ENCODE assay signal across 33 cellular contexts in the genomic region with DNA sequence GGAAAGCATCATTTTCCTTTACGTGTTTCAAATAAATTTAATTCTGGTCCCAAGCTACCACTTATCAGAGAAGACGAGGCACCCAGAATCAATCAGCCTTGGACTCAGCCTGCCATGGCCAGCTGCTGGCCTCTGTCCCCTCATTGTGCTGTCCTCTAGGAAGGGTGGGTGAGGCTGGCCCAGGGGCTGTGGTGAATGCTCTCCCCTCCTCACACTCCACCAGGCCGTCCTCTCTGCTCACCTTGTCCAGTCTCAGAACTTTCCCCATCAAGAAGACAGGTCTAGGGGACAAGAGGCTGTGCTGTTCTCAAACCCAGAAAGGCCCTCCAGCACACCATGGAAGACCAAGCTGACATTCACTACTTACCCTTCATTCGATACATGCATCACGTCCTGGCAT. TPM values are rescaled to one million over a fixed set of nuclear protein-coding genes. Genes with fewer than 3 reads are reported as not detected.
"Had no signal": no experiment of that assay in that cellular context is flagged by ENCODE, and none has a peak within 500 bp of the region (broad histone marks: within the 10 kb centered on the region; RNA-seq: fewer than 3 reads in every experiment).

No MANE protein-coding gene starts in this region.

- H3K9me3 Mint-ChIP-seq: activated B cell treated with CpG ODN at 0.5 μM for 24 hours; activated CD4-positive, alpha-beta memory T cell treated with anti-CD3 and anti-CD28 coated beads for 36 hours; activated CD4-positive, alpha-beta T cell treated with anti-CD3 and anti-CD28 coated beads, Interleukin-2, amount 10 ng/mL, durations not matched to agents 24 days and 14 days; activated T-helper 1 cell treated with anti-CD3 and anti-CD28 coated beads, Interleukin-12 subunit alpha, Interleukin-12 subunit beta, Interleukin-2, Interleukin-4 antibody, amounts not matched to agents 30 ng/mL and 10 ng/mL and 1 ng/mL, durations not matched to agents 14 hours and 24 hours and 36 hours; activated T-helper 2 cell treated with anti-CD3 and anti-CD28 coated beads, Interferon-gamma antibody, Interleukin-2, Interleukin-4, amounts not matched to agents 10 μg/mL and 5 μg/mL and 100 μg/mL, durations not matched to agents 14 hours and 24 hours and 36 hours; central memory CD8-positive, alpha-beta T cell; dendritic cell treated with granulocyte-macrophage colony-stimulating factor and Interleukin-4, amounts not matched to agents 40 ng/mL and 50 ng/mL, for 4 days; T-helper 2 cell treated with Interferon-gamma antibody and Interleukin-4, amounts not matched to agents 5 μg/mL and 100 μg/mL, for 36 hours had no signal

- H3K27me3 ChIP-seq: brain microvascular endothelial cell, dorsolateral prefrontal cortex, gastroesophageal sphincter had no signal

- H3K27me3 Mint-ChIP-seq: activated B cell treated with CpG ODN at 0.5 μM for 24 hours; activated CD8-positive, alpha-beta memory T cell treated with anti-CD3 and anti-CD28 coated beads, Interleukin-2, amount 10 ng/mL, durations not matched to agents 7 days and 5 days; activated naive CD8-positive, alpha-beta T cell had no signal

- ATAC-seq: activated CD4-positive, alpha-beta T cell treated with anti-CD3 and anti-CD28 coated beads for 36 hours; activated CD8-positive, alpha-beta memory T cell treated with anti-CD3 and anti-CD28 coated beads, Interleukin-2, amount 10 ng/mL, durations not matched to agents 7 days and 5 days; activated CD8-positive, alpha-beta T cell treated with anti-CD3 and anti-CD28 coated beads, Interleukin-2, amount 10 ng/mL, durations not matched to agents 7 days and 5 days; gastroesophageal sphincter; T-helper 17 cell had no signal

- H3K36me3 Mint-ChIP-seq: activated CD4-positive, alpha-beta memory T cell treated with anti-CD3 and anti-CD28 coated beads for 36 hours; activated CD8-positive, alpha-beta memory T cell treated with anti-CD3 and anti-CD28 coated beads, Interleukin-2, amount 10 ng/mL, durations not matched to agents 7 days and 5 days; activated naive CD8-positive, alpha-beta T cell had no signal

- H3K9me3 ChIP-seq: esophagus squamous epithelium, gastroesophageal sphincter had no signal

- H3K27ac ChIP-seq: brain microvascular endothelial cell, coronary artery, dorsolateral prefrontal cortex, esophagus squamous epithelium, gastroesophageal sphincter, WERI-Rb-1 had no signal

- H3K27ac Mint-ChIP-seq: activated B cell treated with CpG ODN at 0.5 μM for 24 hours; activated CD4-positive, alpha-beta memory T cell treated with anti-CD3 and anti-CD28 coated beads for 36 hours; activated CD4-positive, alpha-beta T cell treated with anti-CD3 and anti-CD28 coated beads for 36 hours; activated CD4-positive, alpha-beta T cell treated with anti-CD3 and anti-CD28 coated beads, Interleukin-2, amount 10 ng/mL, durations not matched to agents 24 days and 14 days; activated CD8-positive, alpha-beta memory T cell treated with anti-CD3 and anti-CD28 coated beads, Interleukin-2, amount 10 ng/mL, durations not matched to agents 7 days and 5 days; activated CD8-positive, alpha-beta T cell treated with anti-CD3 and anti-CD28 coated beads, Interleukin-2, amount 10 ng/mL, durations not matched to agents 7 days and 5 days; activated naive CD8-positive, alpha-beta T cell; activated T-helper 1 cell treated with anti-CD3 and anti-CD28 coated beads, Interleukin-12 subunit alpha, Interleukin-12 subunit beta, Interleukin-2, Interleukin-4 antibody, amounts not matched to agents 30 ng/mL and 10 ng/mL and 1 ng/mL, durations not matched to agents 14 hours and 24 hours and 36 hours; activated T-helper 2 cell treated with anti-CD3 and anti-CD28 coated beads, Interferon-gamma antibody, Interleukin-2, Interleukin-4, amounts not matched to agents 10 μg/mL and 5 μg/mL and 100 μg/mL, durations not matched to agents 14 hours and 24 hours and 36 hours; dendritic cell treated with granulocyte-macrophage colony-stimulating factor and Interleukin-4, amounts not matched to agents 40 ng/mL and 50 ng/mL, for 4 days; T-helper 17 cell; T-helper 2 cell treated with Interferon-gamma antibody and Interleukin-4, amounts not matched to agents 5 μg/mL and 100 μg/mL, for 36 hours had no signal

- H3K4me1 Mint-ChIP-seq: activated B cell treated with CpG ODN at 0.5 μM for 24 hours; activated CD4-positive, alpha-beta T cell treated with anti-CD3 and anti-CD28 coated beads for 36 hours; activated CD4-positive, alpha-beta T cell treated with anti-CD3 and anti-CD28 coated beads, Interleukin-2, amount 10 ng/mL, durations not matched to agents 24 days and 14 days; activated CD8-positive, alpha-beta memory T cell treated with anti-CD3 and anti-CD28 coated beads, Interleukin-2, amount 10 ng/mL, durations not matched to agents 7 days and 5 days; T-helper 17 cell had no signal

- H3K4me3 ChIP-seq: coronary artery, dorsolateral prefrontal cortex, esophagus squamous epithelium, gastroesophageal sphincter had no signal

- H3K36me3 ChIP-seq: brain microvascular endothelial cell, esophagus squamous epithelium, gastroesophageal sphincter, WERI-Rb-1 had no signal

- DNase-seq: activated B cell treated with CpG ODN at 0.5 μM for 24 hours; activated CD4-positive, alpha-beta memory T cell treated with anti-CD3 and anti-CD28 coated beads for 36 hours; activated CD4-positive, alpha-beta T cell treated with anti-CD3 and anti-CD28 coated beads for 36 hours; activated CD4-positive, alpha-beta T cell treated with anti-CD3 and anti-CD28 coated beads, Interleukin-2, amount 10 ng/mL, durations not matched to agents 24 days and 14 days; activated CD4-positive, CD25-positive, alpha-beta regulatory T cell treated with anti-CD3 and anti-CD28 coated beads, Interleukin-2, amount 50 U/mL, for 72 hours; activated CD8-positive, alpha-beta memory T cell treated with anti-CD3 and anti-CD28 coated beads, Interleukin-2, amount 10 ng/mL, durations not matched to agents 7 days and 5 days; activated CD8-positive, alpha-beta memory T cell treated with anti-CD3 and anti-CD28 coated beads, Interleukin-2, amount 50 U/mL, for 4 hours; activated CD8-positive, alpha-beta T cell treated with anti-CD3 and anti-CD28 coated beads, Interleukin-2, amount 10 ng/mL, durations not matched to agents 7 days and 5 days; activated gamma-delta T cell treated with Interleukin-2 at 50 U/mL for 16 hours; activated naive CD4-positive, alpha-beta T cell treated with anti-CD3 and anti-CD28 coated beads, Interleukin-2, amount 50 U/mL, for 16 hours; activated naive CD4-positive, alpha-beta T cell treated with Interleukin-2 at 50 U/mL for 16 hours; activated T-cell treated with anti-CD3 and anti-CD28 coated beads, Interleukin-2, amount 50 U/mL, for 1 hour; activated T-cell treated with anti-CD3 and anti-CD28 coated beads, Interleukin-2, amount 50 U/mL, for 48 hours; amniotic stem cell; anterior cingulate cortex; brain microvascular endothelial cell; effector memory CD4-positive, alpha-beta T cell; esophagus squamous epithelium; foreskin melanocyte; T-helper 1 cell; T-helper 17 cell; T1000; WERI-Rb-1 had no signal

- H3K4me3 Mint-ChIP-seq: activated B cell treated with CpG ODN at 0.5 μM for 24 hours; activated CD4-positive, alpha-beta memory T cell treated with anti-CD3 and anti-CD28 coated beads for 36 hours; activated CD4-positive, alpha-beta T cell treated with anti-CD3 and anti-CD28 coated beads for 36 hours; activated CD4-positive, alpha-beta T cell treated with anti-CD3 and anti-CD28 coated beads, Interleukin-2, amount 10 ng/mL, durations not matched to agents 24 days and 14 days; activated CD8-positive, alpha-beta memory T cell treated with anti-CD3 and anti-CD28 coated beads, Interleukin-2, amount 10 ng/mL, durations not matched to agents 7 days and 5 days; activated CD8-positive, alpha-beta T cell treated with anti-CD3 and anti-CD28 coated beads, Interleukin-2, amount 10 ng/mL, durations not matched to agents 7 days and 5 days; activated naive CD8-positive, alpha-beta T cell; activated T-helper 1 cell treated with anti-CD3 and anti-CD28 coated beads, Interleukin-12 subunit alpha, Interleukin-12 subunit beta, Interleukin-2, Interleukin-4 antibody, amounts not matched to agents 30 ng/mL and 10 ng/mL and 1 ng/mL, durations not matched to agents 14 hours and 24 hours and 36 hours; central memory CD8-positive, alpha-beta T cell; dendritic cell treated with granulocyte-macrophage colony-stimulating factor and Interleukin-4, amounts not matched to agents 40 ng/mL and 50 ng/mL, for 4 days; T-helper 17 cell; T-helper 2 cell treated with Interferon-gamma antibody and Interleukin-4, amounts not matched to agents 5 μg/mL and 100 μg/mL, for 36 hours had no signal

RNA-seq across cellular contexts. Expression of a gene that starts 36.4 kb away (rescaled TPM):
- total RNA-seq: activated B cell treated with CpG ODN at 0.5 μM for 24 hours; activated CD4-positive, alpha-beta memory T cell treated with anti-CD3 and anti-CD28 coated beads for 36 hours; activated CD4-positive, alpha-beta T cell treated with anti-CD3 and anti-CD28 coated beads for 36 hours; activated CD4-positive, alpha-beta T cell treated with anti-CD3 and anti-CD28 coated beads, Interleukin-2, amount 10 ng/mL, durations not matched to agents 24 days and 14 days; activated CD8-positive, alpha-beta memory T cell treated with anti-CD3 and anti-CD28 coated beads for 36 hours; activated CD8-positive, alpha-beta memory T cell treated with anti-CD3 and anti-CD28 coated beads, Interleukin-2, amount 10 ng/mL, durations not matched to agents 7 days and 5 days; activated CD8-positive, alpha-beta T cell treated with anti-CD3 and anti-CD28 coated beads, Interleukin-2, amount 10 ng/mL, durations not matched to agents 7 days and 5 days; activated T-helper 1 cell treated with anti-CD3 and anti-CD28 coated beads, Interleukin-12 subunit alpha, Interleukin-12 subunit beta, Interleukin-2, Interleukin-4 antibody, amounts not matched to agents 30 ng/mL and 10 ng/mL and 1 ng/mL, durations not matched to agents 14 hours and 24 hours and 36 hours; activated T-helper 2 cell treated with anti-CD3 and anti-CD28 coated beads, Interferon-gamma antibody, Interleukin-2, Interleukin-4, amounts not matched to agents 10 μg/mL and 5 μg/mL and 100 μg/mL, durations not matched to agents 14 hours and 24 hours and 36 hours had no signal
